1 cellular context compared by ENCODE assay signal in genomic region chr22:35824256-35824655, GRCh38.
TF ChIP-seq lines count a peak whose summit lies in the region.

No MANE protein-coding gene starts in this region.

TF ChIP-seq in HepG2, 621 proteins besides CTCF, POLR2A, EP300 and RAD21 (continued from another document and continues in another):
- no peak for TF ChIP-seq ZHX2 (IDR thresholded peaks at IDR 0.05; ENCODE audit: low read depth)
- TF ChIP-seq ZHX2 (CRISPR knock-in tag; IDR thresholded peaks at IDR 0.05; ENCODE audit: borderline replicate concordance) = no peak
- TF ChIP-seq ARHGAP35 (CRISPR knock-in tag; IDR thresholded peaks at IDR 0.05; ENCODE audit: borderline replicate concordance) = no peak
- peak; percentile 54; the same call in 1 of the 2 replicates for TF ChIP-seq MIER3 (CRISPR knock-in tag; IDR thresholded peaks at IDR 0.05; ENCODE audit: borderline replicate concordance)
- TF ChIP-seq ZNF318 (CRISPR knock-in tag; IDR thresholded peaks at IDR 0.05) = no peak
- peak; percentile 73 for TF ChIP-seq MED1 (CRISPR knock-in tag; IDR thresholded peaks at IDR 0.05)
- TF ChIP-seq HDAC2 (CRISPR knock-in tag; IDR thresholded peaks at IDR 0.05) = peak; percentile 86
- peak; percentile 96 for TF ChIP-seq PAXIP1 (CRISPR knock-in tag; conservative IDR thresholded peaks at IDR 0.05)
- TF ChIP-seq HES4 (CRISPR knock-in tag; IDR thresholded peaks at IDR 0.05; ENCODE audit: borderline replicate concordance) = no peak
- no peak for TF ChIP-seq FOXA1 (IDR thresholded peaks at IDR 0.05)
- peak; percentile 76 for TF ChIP-seq FOXA1 (CRISPR knock-in tag; IDR thresholded peaks at IDR 0.05)
- TF ChIP-seq TEAD3 (CRISPR knock-in tag; optimal IDR thresholded peaks at IDR 0.05; ENCODE audit: borderline replicate concordance) = peak; percentile 77
- TF ChIP-seq KAT8 (CRISPR knock-in tag; IDR thresholded peaks at IDR 0.05) = peak; percentile 66; the same call in 1 of the 2 replicates
- TF ChIP-seq ZNF34 (CRISPR knock-in tag; IDR thresholded peaks at IDR 0.05; ENCODE audit: borderline replicate concordance) = no peak
- no peak for TF ChIP-seq PHF8 (CRISPR knock-in tag; IDR thresholded peaks at IDR 0.05)
- no peak for TF ChIP-seq LCORL (IDR thresholded peaks at IDR 0.05)
- peak; percentile 71; the same call in 1 of the 2 replicates for TF ChIP-seq LCORL (CRISPR knock-in tag; IDR thresholded peaks at IDR 0.05)
- peak; percentile 66 for TF ChIP-seq ELF3 (CRISPR knock-in tag; IDR thresholded peaks at IDR 0.05)
- TF ChIP-seq SMARCC2 (IDR thresholded peaks at IDR 0.05) = peak; percentile 91; the same call in 1 of the 2 replicates
- TF ChIP-seq ZNF414 (CRISPR knock-in tag; IDR thresholded peaks at IDR 0.05) = 0 out of 2 replicates have a peak, but pooled peaks have one; percentile 46
- TF ChIP-seq ZNF317 (CRISPR knock-in tag; IDR thresholded peaks at IDR 0.05) = 0 out of 2 replicates have a peak, but pooled peaks have one; percentile 32
- 0 out of 2 replicates have a peak, but pooled peaks have one; percentile 29 for TF ChIP-seq FOXO4 (CRISPR knock-in tag; conservative IDR thresholded peaks at IDR 0.05)
- TF ChIP-seq ATF2 (CRISPR knock-in tag; IDR thresholded peaks at IDR 0.05) = peak; percentile 74; the same call in 1 of the 2 replicates
- TF ChIP-seq GATAD1 (CRISPR knock-in tag; IDR thresholded peaks at IDR 0.05) = no peak
- TF ChIP-seq ARID5B (CRISPR knock-in tag; IDR thresholded peaks at IDR 0.05) = peak; percentile 93
- TF ChIP-seq ZMYM2 (CRISPR knock-in tag; IDR thresholded peaks at IDR 0.05) = no peak
- no peak for TF ChIP-seq SMAD9 (CRISPR knock-in tag; IDR thresholded peaks at IDR 0.05)
- TF ChIP-seq SOX6 (IDR thresholded peaks at IDR 0.05) = no peak
- peak; percentile 89 for TF ChIP-seq SOX6 (CRISPR knock-in tag; IDR thresholded peaks at IDR 0.05)
- no peak for TF ChIP-seq ZSCAN30 (CRISPR knock-in tag; IDR thresholded peaks at IDR 0.05)
- peak; percentile 63; the same call in 1 of the 2 replicates for TF ChIP-seq RARA (CRISPR knock-in tag; IDR thresholded peaks at IDR 0.05)
